In the genomic region with DNA sequence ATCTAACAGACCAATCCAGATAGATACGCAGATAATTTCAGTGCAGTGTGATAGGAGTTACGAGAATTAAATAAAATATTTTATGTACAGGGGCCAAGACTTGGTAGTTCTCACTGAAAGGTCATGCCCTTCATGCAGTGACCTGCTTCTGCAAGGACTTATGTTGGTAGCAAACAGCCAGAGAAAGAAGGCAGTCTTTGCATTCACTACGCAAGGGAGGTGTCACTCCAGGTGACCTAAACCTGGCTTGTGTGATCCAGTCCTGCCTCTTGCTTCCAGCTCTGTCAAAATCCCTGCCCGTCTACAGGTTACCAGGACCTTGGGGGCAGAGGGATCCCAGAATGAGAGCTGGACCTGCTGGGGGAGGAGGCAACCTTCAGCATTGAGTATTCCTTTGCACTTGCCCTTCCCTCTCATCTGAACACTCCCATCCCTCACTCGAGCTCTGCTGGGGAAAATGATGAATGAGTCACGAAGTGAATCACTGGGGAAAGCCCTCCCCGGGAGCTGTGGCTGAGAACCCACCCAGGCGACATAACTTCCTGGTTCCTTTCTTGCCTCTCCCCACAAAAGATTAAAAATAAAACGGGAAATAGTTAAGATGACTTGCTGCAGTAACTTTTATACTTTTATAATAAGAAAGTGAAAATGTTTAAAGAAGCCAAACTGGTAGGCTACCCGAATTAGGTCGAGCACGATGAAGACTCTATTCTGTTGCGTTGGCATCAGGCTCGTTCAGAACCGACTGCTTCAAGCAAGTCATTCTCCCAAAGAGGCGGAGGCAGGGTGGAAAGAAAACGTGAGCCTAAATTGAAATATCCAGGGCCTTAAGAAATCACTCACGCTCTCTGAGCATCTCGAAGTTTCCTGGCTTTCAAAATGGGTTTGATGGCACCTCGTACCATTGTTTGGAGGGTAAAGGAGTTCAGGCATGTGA, we compare ENCODE assay signal across 8 cellular contexts.
DNase-seq lines count a peak whose midpoint lies in the region; ATAC-seq and TF ChIP-seq lines count a peak whose summit lies in the region.

No MANE protein-coding gene starts in this region.

- POLR2A ChIA-PET in PC-3 (lab: Charles Lee; ENCODE audit: unreplicated experiment), result no interaction called here

- H3K27ac ChIP-seq in GM23248 (peak overlapping the region; percentile 74), PC-3 (ENCODE audit: low read length) (no peak overlapping the region)

- H4K20me1 ChIP-seq in GM23248 (ENCODE audit: insufficient read depth), result no peaks in the 10 kb centered on the region
- no peaks in the 10 kb centered on the region for H4K20me1 ChIP-seq in PC-3 (ENCODE audit: low read length)

- H3F3A ChIP-seq in GM23248 (ENCODE audit: insufficient read depth) (peaks cover 8% of the 10 kb centered on the region; the same call in 1 of the 2 replicates), PC-3 (ENCODE audit: low read length, unreplicated experiment) (no peaks in the 10 kb centered on the region)

- H3K9ac ChIP-seq in GM23248 (peak overlapping the region; percentile 79), PC-3 (ENCODE audit: low read length) (no peak overlapping the region)

- H3K27me3 Mint-ChIP-seq in activated naive CD4-positive, alpha-beta T cell treated with anti-CD3 and anti-CD28 coated beads, Interleukin-2, amount 50 U/mL, for 24 hours, result no peaks in the 10 kb centered on the region

- peak overlapping the region; percentile 75 for H3K4me3 ChIP-seq in GM23248
- H3K4me3 ChIP-seq in PC-3 (ENCODE audit: low read length), result 0 out of 2 replicates have a peak overlapping the region, but pooled peaks have one; percentile 24

- intact Hi-C loops in PC-3 (cut with micrococcal nuclease), result no loop called here

- CTCF ChIA-PET in PC-3 (lab: Charles Lee), result no interaction called here

- H3K9me2 ChIP-seq in GM23248 (ENCODE audit: insufficient read depth), result no peaks in the 10 kb centered on the region
- H3K9me2 ChIP-seq in PC-3 (replicated peaks; ENCODE audit: low read length), result no peaks in the 10 kb centered on the region

- H3K36me3 Mint-ChIP-seq in activated naive CD4-positive, alpha-beta T cell treated with anti-CD3 and anti-CD28 coated beads, Interleukin-2, amount 50 U/mL, for 24 hours, result peaks cover 2% of the 10 kb centered on the region

- H3K4me1 ChIP-seq in GM23248 (ENCODE audit: insufficient read depth) (0 out of 2 replicates have a peak, but pooled peaks cover 10% of the 10 kb centered on the region), PC-3 (ENCODE audit: insufficient read depth, low read length) (no peaks in the 10 kb centered on the region)

- WGBS in GM23248 (ENCODE audit: low coverage in 1 of 2, low lambda C conversion rate in 2 of 2, missing lambda C conversion rate in 2 of 2), 2 experiments, result 15% methylated on average over 20 of the region's 20 CpGs

- H3K36me3 ChIP-seq in GM23248 (ENCODE audit: low read depth), result no peaks in the 10 kb centered on the region
- H3K36me3 ChIP-seq in PC-3 (ENCODE audit: low read depth, low read length), result no peaks in the 10 kb centered on the region

- H3K4me1 Mint-ChIP-seq in activated naive CD4-positive, alpha-beta T cell treated with anti-CD3 and anti-CD28 coated beads, Interleukin-2, amount 50 U/mL, for 24 hours, result peaks cover 61% of the 10 kb centered on the region

- in situ Hi-C loops in GM23248 (cut with MboI), result loop anchor here (10.0 kb wide), 2 partner anchors 205 to 765 kb away; no protein-coding TSS in a partner anchor

- ATAC-seq in PC-3 (peak; percentile 50), GM18511 (IDR thresholded peaks at IDR 0.05; ENCODE audit: unreplicated experiment) (no peak)

- peak; percentile 24 for DNase-seq in AG09319 (ENCODE audit: extremely low read depth, low read depth)
- peak; percentile 90 for DNase-seq in GM23248
- peak; percentile 74 for DNase-seq in PC-3
- peak; percentile 81 for DNase-seq in islet precursor cell
- DNase-seq in stimulated activated CD4-positive, alpha-beta T cell treated with anti-CD3 and anti-CD28 coated beads, TNF-alpha, amount 100 ng/mL, for 48 hours (ENCODE audit: low read depth in 3 of 3), result peak; percentile 13 to 27 (median 14)
- DNase-seq in retina, result no peak

- H3K4me3 Mint-ChIP-seq in activated naive CD4-positive, alpha-beta T cell treated with anti-CD3 and anti-CD28 coated beads, Interleukin-2, amount 50 U/mL, for 24 hours, result peak overlapping the region; percentile 81

- H2AFZ ChIP-seq in GM23248 (peak overlapping the region; percentile 88), PC-3 (ENCODE audit: low read length) (peak overlapping the region; percentile 22; the same call in 1 of the 2 replicates)

- H3K79me2 ChIP-seq in GM23248 (ENCODE audit: insufficient read depth) (no peaks in the 10 kb centered on the region), PC-3 (ENCODE audit: low read length) (no peaks in the 10 kb centered on the region)

- H3K27me3 ChIP-seq in GM23248 (replicated peaks; ENCODE audit: insufficient read depth) (no peaks in the 10 kb centered on the region), PC-3 (ENCODE audit: low read length) (peaks cover 31% of the 10 kb centered on the region)

- TF ChIP-seq CTCF in AG09319 (IDR thresholded peaks at IDR 0.05; ENCODE audit: low read depth, low read length) (no peak), PC-3 (conservative IDR thresholded peaks at IDR 0.05; ENCODE audit: low read depth, low read length) (no peak)

- H3K9me3 ChIP-seq in GM23248 (ENCODE audit: low read depth) (no peaks in the 10 kb centered on the region), PC-3 (ENCODE audit: low read length) (no peaks in the 10 kb centered on the region)

- peak overlapping the region; percentile 77 for H3K27ac Mint-ChIP-seq in activated naive CD4-positive, alpha-beta T cell treated with anti-CD3 and anti-CD28 coated beads, Interleukin-2, amount 50 U/mL, for 24 hours

- no TSS peak for BruUV-seq in PC-3 (replicated peaks; lab: Mats Ljungman, UMichigan)

- peak overlapping the region; percentile 88 for H3K4me2 ChIP-seq in GM23248 (ENCODE audit: unreplicated experiment)
- peak overlapping the region; percentile 54 for H3K4me2 ChIP-seq in PC-3 (ENCODE audit: low read length)

- H3K9me3 Mint-ChIP-seq in activated naive CD4-positive, alpha-beta T cell treated with anti-CD3 and anti-CD28 coated beads, Interleukin-2, amount 50 U/mL, for 24 hours, result no peaks in the 10 kb centered on the region
